8 cellular contexts compared by ENCODE assay signal in the genomic region with DNA sequence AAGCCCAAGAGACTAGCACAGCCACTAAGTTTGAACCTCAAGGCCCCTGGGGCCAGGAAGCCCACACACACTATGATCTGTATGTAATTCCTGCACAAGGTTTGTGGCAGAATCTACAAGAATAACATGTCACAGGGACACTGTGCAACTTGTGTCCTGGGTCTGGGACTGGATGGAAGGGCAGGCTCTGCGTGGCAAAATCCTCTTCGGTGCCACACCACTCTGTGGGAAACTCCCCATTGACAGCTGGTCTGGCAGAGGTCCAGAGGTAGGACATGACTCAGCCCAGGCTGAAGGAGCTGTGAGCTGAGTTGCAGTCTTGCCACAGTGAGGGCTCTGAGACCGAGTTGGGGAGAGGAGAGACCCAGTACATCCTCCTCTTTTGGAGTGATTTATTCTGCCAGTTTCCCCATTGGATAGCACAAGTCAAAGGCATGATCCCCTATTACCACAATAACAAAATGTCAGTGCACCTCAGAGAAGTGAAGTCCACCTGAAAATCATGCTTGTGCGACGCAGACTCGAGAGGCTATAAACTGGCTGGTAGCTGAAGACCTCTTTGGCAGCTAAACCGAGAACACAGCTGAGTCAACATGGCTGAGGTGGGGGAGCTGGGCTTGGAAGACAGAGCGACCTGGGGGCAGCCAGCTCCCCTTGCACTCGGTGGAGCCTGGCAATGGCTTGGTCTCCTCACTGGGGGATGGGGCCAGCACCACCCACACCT. TPM values are rescaled to one million over a fixed set of nuclear protein-coding genes. Genes with fewer than 3 reads are reported as not detected.
DNase-seq lines count a peak whose midpoint lies in the region; ATAC-seq, FAIRE-seq and TF ChIP-seq lines count a peak whose summit lies in the region.

No MANE protein-coding gene starts in this region.

- BruUV-seq in Panc1 (replicated peaks; lab: Mats Ljungman, UMichigan) (no TSS peak), HepG2 (replicated peaks; lab: Mats Ljungman, UMichigan) (no TSS peak)

- peaks cover 36 to 47% (median 42%) of the 10 kb centered on the region in 10 experiments for H3K4me1 ChIP-seq in BLaER1 treated with 17β-estradiol and CSF1 and Interleukin-3, amounts not matched to agents 10 nM and 100 nM
- H3K4me1 ChIP-seq in Panc1 (ENCODE audit: control insufficient read depth, insufficient read depth, low read length) (no peaks in the 10 kb centered on the region), HepG2 (ENCODE audit: insufficient read depth, low read length) (no peaks in the 10 kb centered on the region), suprapubic skin (peaks cover 22% of the 10 kb centered on the region)

- no peaks in the 10 kb centered on the region for H3K79me2 ChIP-seq in HepG2 (ENCODE audit: insufficient read depth, low read length)

- CTCF ChIA-PET in Panc1 (lab: Charles Lee): no interaction called here
- CTCF ChIA-PET in HepG2 (lab: Yijun Ruan, JAX; ENCODE audit: low intra/inter-chr PET ratio, low total read pairs): no interaction called here

- intact Hi-C loops in Panc1 (cut with micrococcal nuclease; ENCODE audit: unreplicated experiment) (no loop called here), HepG2 (cut with micrococcal nuclease; ENCODE audit: unreplicated experiment) (no loop called here)

- peaks cover 54 to 85% (median 71%) of the 10 kb centered on the region in 11 experiments for H3K36me3 ChIP-seq in BLaER1 treated with 17β-estradiol and CSF1 and Interleukin-3, amounts not matched to agents 10 nM and 100 nM
- H3K36me3 ChIP-seq in Panc1 (ENCODE audit: control insufficient read depth, insufficient read depth, low read length) (no peaks in the 10 kb centered on the region), HepG2 (replicated peaks in 1 of 2; ENCODE audit: control insufficient read depth in 1 of 2, insufficient read depth in 2 of 2, low read length in 2 of 2) (peaks cover 4 to 43% of the 10 kb centered on the region in 2 experiments; a peak in 3 of 5 replicates), suprapubic skin (peaks cover 66% of the 10 kb centered on the region)

- in situ Hi-C loops in Panc1 (cut with HindIII; ENCODE audit: low pct_unique_long_range_greater_than_20kb, low sequenced_read_pairs) (no loop called here), HepG2 (cut with HindIII; ENCODE audit: extremely low pct_ligation_motif_present, low pct_unique_long_range_greater_than_20kb) (no loop called here)

- POLR2A ChIA-PET in Panc1 (lab: Charles Lee): no interaction called here
- POLR2A ChIA-PET in HepG2 (lab: Yijun Ruan, JAX): no interaction called here

- no peak overlapping the region for H3K4me3 ChIP-seq in BLaER1 treated with 17β-estradiol and CSF1 and Interleukin-3, amounts not matched to agents 10 nM and 100 nM
- no peak overlapping the region for H3K4me3 ChIP-seq in HFF-Myc (replicated peaks; ENCODE audit: low read depth, low read length)
- no peak overlapping the region for H3K4me3 ChIP-seq in Panc1 (ENCODE audit: low read depth in 2 of 2, low read length in 2 of 2)
- H3K4me3 ChIP-seq in cardiac fibroblast (replicated peaks in 1 of 2; ENCODE audit: low read depth in 2 of 2, low read length in 2 of 2): no peak overlapping the region
- H3K4me3 ChIP-seq in HepG2 (replicated peaks in 1 of 3; ENCODE audit: insufficient read depth in 1 of 3, low read depth in 2 of 3, low read length in 3 of 3): no peak overlapping the region
- no peak overlapping the region for H3K4me3 ChIP-seq in suprapubic skin

- no peaks in the 10 kb centered on the region for H3K27me3 ChIP-seq in BLaER1 treated with 17β-estradiol and CSF1 and Interleukin-3, amounts not matched to agents 10 nM and 100 nM
- H3K27me3 ChIP-seq in Panc1 (ENCODE audit: control insufficient read depth, insufficient read depth, low read length): no peaks in the 10 kb centered on the region
- H3K27me3 ChIP-seq in HepG2 (ENCODE audit: control insufficient read depth in 1 of 2, insufficient read depth in 2 of 2, low read length in 2 of 2): no peaks in the 10 kb centered on the region
- no peaks in the 10 kb centered on the region for H3K27me3 ChIP-seq in suprapubic skin

- no peak for FAIRE-seq in HepG2 (lab: Jason Lieb, UNC)

- H3K9ac ChIP-seq in BLaER1 treated with 17β-estradiol and CSF1 and Interleukin-3, amounts not matched to agents 10 nM and 100 nM: peak overlapping the region in 3 of 11 experiments; percentile 10 to 32 (median 21); a peak in 3 of 22 replicates
- H3K9ac ChIP-seq in HepG2 (ENCODE audit: insufficient read depth, low read depth, low read length): no peak overlapping the region

- no peak for TF ChIP-seq CTCF in HFF-Myc (IDR thresholded peaks at IDR 0.05; ENCODE audit: low read depth, low read length, missing control alignments)
- TF ChIP-seq CTCF in Panc1 (IDR thresholded peaks at IDR 0.05): no peak
- no peak for TF ChIP-seq CTCF in cardiac fibroblast (IDR thresholded peaks at IDR 0.05; ENCODE audit: low read depth, low read length)
- TF ChIP-seq CTCF in HepG2 (CRISPR knock-in tag; IDR thresholded peaks at IDR 0.05): no peak
- TF ChIP-seq CTCF in suprapubic skin (IDR thresholded peaks at IDR 0.05): no peak

- no peaks in the 10 kb centered on the region for H3K9me3 ChIP-seq in BLaER1 treated with 17β-estradiol and CSF1 and Interleukin-3, amounts not matched to agents 10 nM and 100 nM (replicated peaks in 1 of 11)
- no peaks in the 10 kb centered on the region for H3K9me3 ChIP-seq in Panc1 (ENCODE audit: control insufficient read depth, insufficient read depth, low read depth, low read length)
- no peaks in the 10 kb centered on the region for H3K9me3 ChIP-seq in HepG2 (ENCODE audit: low read length)
- no peaks in the 10 kb centered on the region for H3K9me3 ChIP-seq in suprapubic skin

- H3K27ac ChIP-seq in BLaER1 treated with 17β-estradiol and CSF1 and Interleukin-3, amounts not matched to agents 10 nM and 100 nM: peak overlapping the region in 5 of 11 experiments; percentile 32 to 49 (median 34); a peak in 6 of 22 replicates
- H3K27ac ChIP-seq in Panc1 (ENCODE audit: low read length) (no peak overlapping the region), HepG2 (ENCODE audit: extremely low read length, insufficient read depth, low read length) (no peak overlapping the region), suprapubic skin (no peak overlapping the region)

- ATAC-seq in Panc1: peak; percentile 74
- no peak for ATAC-seq in HepG2

- TF ChIP-seq RAD21 in HepG2 (CRISPR knock-in tag; IDR thresholded peaks at IDR 0.05): no peak

- peak overlapping the region; percentile 50 to 91 (median 73) for H3K4me2 ChIP-seq in BLaER1 treated with 17β-estradiol and CSF1 and Interleukin-3, amounts not matched to agents 10 nM and 100 nM
- no peak overlapping the region for H3K4me2 ChIP-seq in HepG2 (ENCODE audit: low read depth, low read length)

- WGBS in HepG2 (ENCODE audit: low lambda C conversion rate): 96% methylated on average over 5 of the region's 9 CpGs
- WGBS in suprapubic skin: 51% methylated on average over 6 of the region's 9 CpGs

- DNase-seq in HFF-Myc (ENCODE audit: extremely low read depth, low read depth) (peak; percentile 35), Panc1 (ENCODE audit: low read depth, low spot score) (no peak), cardiac fibroblast (ENCODE audit: low read depth in 2 of 2) (peak; percentile 79 to 92), HepG2 (ENCODE audit: low spot score) (no peak), stromal cell of bone marrow (ENCODE audit: low read depth) (peak; percentile 59), suprapubic skin (ENCODE audit: low spot score in 2 of 2) (no peak), HuH-7.5 (ENCODE audit: low spot score) (no peak)

- no peak for TF ChIP-seq EP300 in HepG2 (IDR thresholded peaks at IDR 0.05; ENCODE audit: low read depth in 2 of 2, low read length in 2 of 2)
- no peak for TF ChIP-seq EP300 in HepG2 (CRISPR knock-in tag; IDR thresholded peaks at IDR 0.05; ENCODE audit: borderline replicate concordance)
- TF ChIP-seq EP300 in suprapubic skin (IDR thresholded peaks at IDR 0.05): no peak

- no peak overlapping the region for H2AFZ ChIP-seq in HepG2 (ENCODE audit: low read length)

- no peak for TF ChIP-seq POLR2A in HepG2 (IDR thresholded peaks at IDR 0.05; ENCODE audit: insufficient read depth in 1 of 2, low read depth in 2 of 2, low read length in 2 of 2)
- TF ChIP-seq POLR2A in suprapubic skin (IDR thresholded peaks at IDR 0.05): no peak

- peaks cover 8 to 62% (median 32%) of the 10 kb centered on the region in 11 experiments; a peak in 15 of 22 replicates for H4K20me1 ChIP-seq in BLaER1 treated with 17β-estradiol and CSF1 and Interleukin-3, amounts not matched to agents 10 nM and 100 nM
- no peaks in the 10 kb centered on the region for H4K20me1 ChIP-seq in HepG2 (ENCODE audit: insufficient read depth, low read length)

TF ChIP-seq in HepG2, 621 proteins besides CTCF, POLR2A, EP300 and RAD21 (continues in another document):
- TF ChIP-seq ZNF788 (CRISPR knock-in tag; IDR thresholded peaks at IDR 0.05; ENCODE audit: borderline replicate concordance) (no peak), ONECUT2 (CRISPR knock-in tag; IDR thresholded peaks at IDR 0.05) (no peak), ZBTB1 (CRISPR knock-in tag; IDR thresholded peaks at IDR 0.05; ENCODE audit: borderline replicate concordance) (no peak), ATM (IDR thresholded peaks at IDR 0.05; ENCODE audit: borderline replicate concordance) (no peak)

RNA-seq across cellular contexts. Expression of a gene that starts 23.3 kb away (rescaled TPM):
- total RNA-seq in Panc1 (2021; ENCODE audit: unreplicated experiment): 0.18 TPM
- polyA plus RNA-seq in Panc1 (2012; ENCODE audit: insufficient read length): not detected
- total RNA-seq in HepG2 (2016; rRNA removed; fragmentation: Illumina TruSeq; extraction: Trizol): 55.6 and 111 TPM in 2 replicates
- 16.4 and 19.8 TPM in 2 replicates for total RNA-seq in HepG2 (2016; cell fraction: cytosol; rRNA removed; fragmentation: Illumina TruSeq; extraction: Trizol; ENCODE audit: low read depth)
- total RNA-seq in HepG2 (2016; cell fraction: insoluble cytoplasmic fraction; rRNA removed; fragmentation: Illumina TruSeq; extraction: Trizol): 53.2 and 106 TPM in 2 replicates
- total RNA-seq in HepG2 (2016; cell fraction: membrane; rRNA removed; fragmentation: Illumina TruSeq; extraction: Trizol): 35.3 and 35.7 TPM in 2 replicates
- 108 and 133 TPM in 2 replicates for total RNA-seq in HepG2 (2016; cell fraction: nucleus; rRNA removed; fragmentation: Illumina TruSeq; extraction: Trizol)
- 350 and 408 TPM in 2 replicates for polyA plus RNA-seq in HepG2 (2011; rRNA removed)
- polyA plus RNA-seq in HepG2 (2011; cell fraction: cytosol; rRNA removed): 341 and 453 TPM in 2 replicates
- polyA plus RNA-seq in HepG2 (2011; cell fraction: nucleus; rRNA removed): 146 and 188 TPM in 2 replicates
- polyA plus RNA-seq in HepG2 (2012): 497 and 593 TPM in 2 replicates
- 30.3 and 32.4 TPM in 2 replicates for polyA plus RNA-seq in HepG2 (2016; cell fraction: cytosol; fragmentation: Illumina TruSeq; extraction: Trizol; ENCODE audit: low read depth)
- polyA plus RNA-seq in HepG2 (2016; cell fraction: insoluble cytoplasmic fraction; fragmentation: Illumina TruSeq; extraction: Trizol; ENCODE audit: low read depth): 91.5 and 101 TPM in 2 replicates
- polyA plus RNA-seq in HepG2 (2016; cell fraction: membrane; fragmentation: Illumina TruSeq; extraction: Trizol; ENCODE audit: low read depth): 45.7 and 51.9 TPM in 2 replicates
- 228 and 244 TPM in 2 replicates for polyA plus RNA-seq in HepG2 (2016; cell fraction: nucleus; fragmentation: Illumina TruSeq; extraction: Trizol; ENCODE audit: insufficient read depth, low read depth)
- 0.37 and 351 TPM in 2 replicates for polyA minus RNA-seq in HepG2 (2011; rRNA and poly(A)+ RNA removed; ENCODE audit: low replicate concordance)
- 132 and 186 TPM in 2 replicates for polyA minus RNA-seq in HepG2 (2011; cell fraction: cytosol; rRNA and poly(A)+ RNA removed)
- 67.9 and 98.5 TPM in 2 replicates for polyA minus RNA-seq in HepG2 (2011; cell fraction: nucleus; rRNA and poly(A)+ RNA removed)
- under 1 TPM in 1 of 4 donors, not detected in 3; 0.40 TPM for total RNA-seq in suprapubic skin

Comparison
In these comparisons a context has a peak if more than half of its experiments do, and no peak if none do; other contexts are left out.
1. DNase-seq: peak in HFF-Myc (single experiment), cardiac fibroblast (2 of 2) and stromal cell of bone marrow (single experiment); none in Panc1 (single experiment), HepG2 (single experiment), suprapubic skin (0 of 2) and HuH-7.5 (single experiment).
2. RNA of a gene that starts 23.3 kb away (total RNA-seq): 16.4 to 133 TPM in HepG2; 0.18 TPM in Panc1 (single experiment) and 0.40 TPM in suprapubic skin; every median in the first group is over 10 times any median in the second.